Comparison of ENCODE assay signal across 12 cellular contexts in the genomic region with DNA sequence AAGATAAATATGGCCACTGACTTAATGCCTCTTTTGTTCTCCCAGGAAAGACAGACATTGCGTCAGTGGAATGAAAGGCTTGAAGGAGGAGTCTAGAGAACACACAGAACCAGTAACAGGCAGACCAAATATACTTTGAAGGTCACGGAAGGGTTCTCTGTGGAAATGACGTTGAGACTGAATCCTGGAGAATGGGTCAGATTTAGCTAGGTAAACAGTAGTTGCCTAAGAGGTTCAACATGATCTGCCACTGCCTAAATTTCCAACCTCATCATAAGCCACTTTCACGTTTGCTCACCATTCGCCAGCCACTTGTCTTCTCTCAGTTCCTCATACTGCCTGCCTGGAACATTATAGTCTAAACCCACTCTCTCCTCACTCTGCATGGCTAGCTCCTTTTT. TPM values are rescaled to one million over a fixed set of nuclear protein-coding genes. Genes with fewer than 3 reads are reported as not detected.
DNase-seq lines count a peak whose midpoint lies in the region; ATAC-seq, FAIRE-seq and TF ChIP-seq lines count a peak whose summit lies in the region.
"Had no signal": no experiment of that assay in that cellular context is flagged by ENCODE, and none has a peak within 500 bp of the region (broad histone marks: within the 10 kb centered on the region; RNA-seq: fewer than 3 reads in every experiment).

No MANE protein-coding gene starts in this region.

- H3K4me3 ChIP-seq in left ventricle myocardium inferior: no peak overlapping the region
- H3K4me3 ChIP-seq in GM23338: no peak overlapping the region

- H3K27me3 ChIP-seq in left ventricle myocardium inferior (ENCODE audit: low read depth) (no peaks in the 10 kb centered on the region), GM23338 (ENCODE audit: insufficient read depth) (no peaks in the 10 kb centered on the region)

- peak; percentile 97 for FAIRE-seq in GM12892 (lab: Jason Lieb, UNC)

- no peak for DNase-seq in GM12892 (ENCODE audit: insufficient read length)
- DNase-seq in left ventricle myocardium inferior: no peak
- no peak for DNase-seq in SK-N-DZ (ENCODE audit: low spot score)
- DNase-seq in NCI-H187 (lab: John Stamatoyannopoulos, UW): no peak
- DNase-seq in activated CD4-positive, alpha-beta T cell treated with anti-CD3 and anti-CD28 coated beads for 36 hours: no peak
- DNase-seq in GM23338 (ENCODE audit: low spot score): no peak
- DNase-seq: DMS79 had no signal

- POLR2A ChIA-PET in activated CD4-positive, alpha-beta T cell treated with anti-CD3 and anti-CD28 coated beads for 36 hours (lab: Charles Lee): no interaction called here

- H3K4me1 ChIP-seq in left ventricle myocardium inferior (no peaks in the 10 kb centered on the region), GM23338 (ENCODE audit: insufficient read depth) (no peaks in the 10 kb centered on the region)

- H2AFZ ChIP-seq in GM23338: no peak overlapping the region

- intact Hi-C loops in left ventricle myocardium inferior (cut with micrococcal nuclease): no loop called here
- intact Hi-C loops in activated CD4-positive, alpha-beta T cell treated with anti-CD3 and anti-CD28 coated beads for 36 hours (cut with DNase I, micrococcal nuclease): no loop called here

- TF ChIP-seq CTCF in left ventricle myocardium inferior (IDR thresholded peaks at IDR 0.05; ENCODE audit: borderline replicate concordance) (no peak), GM23338 (conservative IDR thresholded peaks at IDR 0.05; ENCODE audit: low read depth in 2 of 2) (no peak)

- no peaks in the 10 kb centered on the region for H3K9me3 Mint-ChIP-seq in activated CD4-positive, alpha-beta T cell treated with anti-CD3 and anti-CD28 coated beads for 36 hours (ENCODE audit: low read depth)
- no peaks in the 10 kb centered on the region for H3K9me3 Mint-ChIP-seq in GM23338

- no peak overlapping the region for H3K4me2 ChIP-seq in GM23338
- H3K4me2 ChIP-seq: KMS-11 had no signal

- H4K20me1 ChIP-seq in GM23338 (replicated peaks; ENCODE audit: insufficient read depth): no peaks in the 10 kb centered on the region

- H3K4me1 Mint-ChIP-seq in activated CD4-positive, alpha-beta T cell treated with anti-CD3 and anti-CD28 coated beads for 36 hours: no peaks in the 10 kb centered on the region
- no peaks in the 10 kb centered on the region; the same call in 2 of the 3 replicates for H3K4me1 Mint-ChIP-seq in GM23338
- H3K4me1 Mint-ChIP-seq: central memory CD8-positive, alpha-beta T cell had no signal

- H3K36me3 ChIP-seq in left ventricle myocardium inferior (no peaks in the 10 kb centered on the region), GM23338 (ENCODE audit: insufficient read depth) (no peaks in the 10 kb centered on the region)

- CTCF ChIA-PET in activated CD4-positive, alpha-beta T cell treated with anti-CD3 and anti-CD28 coated beads for 36 hours (lab: Charles Lee): no interaction called here

- H3K27ac Mint-ChIP-seq in activated CD4-positive, alpha-beta T cell treated with anti-CD3 and anti-CD28 coated beads for 36 hours: no peak overlapping the region
- no peak overlapping the region for H3K27ac Mint-ChIP-seq in GM23338

- H3K9me2 ChIP-seq in GM23338 (ENCODE audit: insufficient read depth): no peaks in the 10 kb centered on the region

- no peak for TF ChIP-seq POLR2A in GM12892 (IDR thresholded peaks at IDR 0.05; ENCODE audit: low read depth, low read length)

- no peaks in the 10 kb centered on the region for H3K9me3 ChIP-seq in left ventricle myocardium inferior (replicated peaks)

- peaks cover 9% of the 10 kb centered on the region for H3K27me3 Mint-ChIP-seq in activated CD4-positive, alpha-beta T cell treated with anti-CD3 and anti-CD28 coated beads for 36 hours
- no peaks in the 10 kb centered on the region for H3K27me3 Mint-ChIP-seq in GM23338 (ENCODE audit: insufficient read depth, low read depth, poor library complexity)
- H3K27me3 Mint-ChIP-seq: central memory CD8-positive, alpha-beta T cell had no signal

- no peak overlapping the region for H3K4me3 Mint-ChIP-seq in activated CD4-positive, alpha-beta T cell treated with anti-CD3 and anti-CD28 coated beads for 36 hours
- H3K4me3 Mint-ChIP-seq in GM23338: no peak overlapping the region
- H3K4me3 Mint-ChIP-seq: central memory CD8-positive, alpha-beta T cell had no signal

- ATAC-seq in GM21529 (IDR thresholded peaks at IDR 0.05; ENCODE audit: unreplicated experiment) (peak; percentile 91), HG03457 (IDR thresholded peaks at IDR 0.05; ENCODE audit: unreplicated experiment) (peak; percentile 94), GM23338 (no peak)
- ATAC-seq in activated CD4-positive, alpha-beta T cell treated with anti-CD3 and anti-CD28 coated beads for 36 hours: no peak

- no peaks in the 10 kb centered on the region for H3K79me2 ChIP-seq in GM23338 (replicated peaks; ENCODE audit: insufficient read depth)

- no peaks in the 10 kb centered on the region for H3F3A ChIP-seq in GM23338 (replicated peaks; ENCODE audit: low read depth)

- H3K36me3 Mint-ChIP-seq in activated CD4-positive, alpha-beta T cell treated with anti-CD3 and anti-CD28 coated beads for 36 hours (ENCODE audit: low read depth): no peaks in the 10 kb centered on the region
- no peaks in the 10 kb centered on the region for H3K36me3 Mint-ChIP-seq in GM23338 (ENCODE audit: low read depth)

- H3K27ac ChIP-seq in left ventricle myocardium inferior (replicated peaks): peak overlapping the region; percentile 29
- H3K27ac ChIP-seq in GM23338 (ENCODE audit: low read depth): no peak overlapping the region
- H3K27ac ChIP-seq: KMS-11, VCaP had no signal

TF ChIP-seq in GM23338, 12 proteins besides CTCF, POLR2A, EP300 and RAD21 (continues in another document):
- TF ChIP-seq EZH2 (IDR thresholded peaks at IDR 0.05; ENCODE audit: low read depth, unreplicated experiment): no peak
- no peak for TF ChIP-seq ZNF114 (CRISPR knock-in tag; IDR thresholded peaks at IDR 0.05)
- TF ChIP-seq POLR2AphosphoS5 (IDR thresholded peaks at IDR 0.05; ENCODE audit: low read depth): no peak
- TF ChIP-seq NANOG (IDR thresholded peaks at IDR 0.05; ENCODE audit: borderline replicate concordance): no peak
- TF ChIP-seq JUNB (IDR thresholded peaks at IDR 0.05; ENCODE audit: unreplicated experiment): no peak
- TF ChIP-seq STAT1 (IDR thresholded peaks at IDR 0.05; ENCODE audit: unreplicated experiment): no peak
- TF ChIP-seq, protein P1, sequence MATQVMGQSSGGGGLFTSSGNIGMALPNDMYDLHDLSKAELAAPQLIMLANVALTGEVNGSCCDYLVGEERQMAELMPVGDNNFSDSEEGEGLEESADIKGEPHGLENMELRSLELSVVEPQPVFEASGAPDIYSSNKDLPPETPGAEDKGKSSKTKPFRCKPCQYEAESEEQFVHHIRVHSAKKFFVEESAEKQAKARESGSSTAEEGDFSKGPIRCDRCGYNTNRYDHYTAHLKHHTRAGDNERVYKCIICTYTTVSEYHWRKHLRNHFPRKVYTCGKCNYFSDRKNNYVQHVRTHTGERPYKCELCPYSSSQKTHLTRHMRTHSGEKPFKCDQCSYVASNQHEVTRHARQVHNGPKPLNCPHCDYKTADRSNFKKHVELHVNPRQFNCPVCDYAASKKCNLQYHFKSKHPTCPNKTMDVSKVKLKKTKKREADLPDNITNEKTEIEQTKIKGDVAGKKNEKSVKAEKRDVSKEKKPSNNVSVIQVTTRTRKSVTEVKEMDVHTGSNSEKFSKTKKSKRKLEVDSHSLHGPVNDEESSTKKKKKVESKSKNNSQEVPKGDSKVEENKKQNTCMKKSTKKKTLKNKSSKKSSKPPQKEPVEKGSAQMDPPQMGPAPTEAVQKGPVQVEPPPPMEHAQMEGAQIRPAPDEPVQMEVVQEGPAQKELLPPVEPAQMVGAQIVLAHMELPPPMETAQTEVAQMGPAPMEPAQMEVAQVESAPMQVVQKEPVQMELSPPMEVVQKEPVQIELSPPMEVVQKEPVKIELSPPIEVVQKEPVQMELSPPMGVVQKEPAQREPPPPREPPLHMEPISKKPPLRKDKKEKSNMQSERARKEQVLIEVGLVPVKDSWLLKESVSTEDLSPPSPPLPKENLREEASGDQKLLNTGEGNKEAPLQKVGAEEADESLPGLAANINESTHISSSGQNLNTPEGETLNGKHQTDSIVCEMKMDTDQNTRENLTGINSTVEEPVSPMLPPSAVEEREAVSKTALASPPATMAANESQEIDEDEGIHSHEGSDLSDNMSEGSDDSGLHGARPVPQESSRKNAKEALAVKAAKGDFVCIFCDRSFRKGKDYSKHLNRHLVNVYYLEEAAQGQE (IDR thresholded peaks at IDR 0.05; ENCODE audit: unreplicated experiment): no peak
- no peak for TF ChIP-seq CREB1 (CRISPR knock-in tag; IDR thresholded peaks at IDR 0.05; ENCODE audit: low read depth)

RNA-seq across cellular contexts. Expression of a gene that starts 20.5 kb away (rescaled TPM):
- 9.2 TPM for polyA plus RNA-seq in GM12892 (2012; ENCODE audit: missing spikeins)
- 2.7 TPM for total RNA-seq in left ventricle myocardium inferior
- 0.27 TPM in 1 of 2 replicates, not detected in the other for polyA plus RNA-seq in SK-N-DZ (2014; cell fraction: cytosol; rRNA removed)
- polyA plus RNA-seq in SK-N-DZ (2014; cell fraction: nucleus; rRNA removed): 0.09 TPM in 1 of 2 replicates, not detected in the other
- total RNA-seq in activated CD4-positive, alpha-beta T cell treated with anti-CD3 and anti-CD28 coated beads for 36 hours: under 1 TPM; 0.53 to 0.62 TPM
- 1.7 and 3.8 TPM in 2 replicates for total RNA-seq in GM23338 (2014; rRNA removed; shearing (Covaris generic))
- 1.1 TPM in 2 replicates for polyA plus RNA-seq in GM23338 (2016; fragmentation: Nextera tagmentation; extraction: Ambion mirVana)

Comparison
In these comparisons a context has a peak if more than half of its experiments do, and no peak if none do; other contexts are left out.
1. ATAC-seq: peak in GM21529 (single experiment) and HG03457 (single experiment); none in activated CD4-positive, alpha-beta T cell treated with anti-CD3 and anti-CD28 coated beads for 36 hours (single experiment) and GM23338 (single experiment).